In the genomic region with DNA sequence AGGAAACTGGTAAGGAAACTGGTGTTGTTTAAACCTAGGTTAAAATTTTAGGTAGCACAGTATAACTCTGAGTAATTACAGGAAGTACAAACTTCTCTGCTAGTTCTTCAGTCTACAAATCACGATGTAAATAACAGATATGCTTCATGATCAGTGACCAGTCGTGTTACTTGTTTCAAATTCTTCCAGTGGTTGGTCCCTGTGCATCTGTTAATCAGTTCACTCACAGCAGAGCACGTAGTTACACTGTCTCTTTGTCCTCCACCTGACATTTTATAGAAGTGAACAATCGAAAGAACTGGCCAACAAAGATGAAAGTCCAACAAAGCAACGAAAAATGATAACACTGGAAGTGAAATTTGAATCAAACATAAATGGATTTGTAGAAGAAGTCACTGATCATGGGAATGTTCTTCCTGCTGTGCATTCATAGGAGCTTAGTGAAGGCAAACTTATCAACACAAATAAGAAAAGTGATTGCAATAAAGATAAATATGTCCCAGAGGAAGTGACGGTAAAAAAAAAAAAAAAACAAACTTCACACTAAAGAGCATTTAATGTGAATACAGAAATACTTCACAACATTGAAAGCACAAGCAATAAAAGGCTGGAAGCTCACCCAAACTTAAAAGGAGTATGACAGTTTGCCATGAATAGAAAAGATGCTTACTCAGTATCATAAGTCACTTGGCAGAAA, we compare ENCODE assay signal across 1 cellular context.
A peak's percentile ranks its signal among the peaks of the same experiment; 100 is the strongest.
TF ChIP-seq lines count a peak whose summit lies in the region.

No MANE protein-coding gene starts in this region.

TF ChIP-seq in endothelial cell of umbilical vein, 7 proteins besides CTCF, POLR2A, EP300 and RAD21:
- TF ChIP-seq FOS (IDR thresholded peaks at IDR 0.05; ENCODE audit: borderline replicate concordance, insufficient read depth, low read length) = no peak
- TF ChIP-seq, protein P1, sequence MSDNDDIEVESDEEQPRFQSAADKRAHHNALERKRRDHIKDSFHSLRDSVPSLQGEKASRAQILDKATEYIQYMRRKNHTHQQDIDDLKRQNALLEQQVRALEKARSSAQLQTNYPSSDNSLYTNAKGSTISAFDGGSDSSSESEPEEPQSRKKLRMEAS (IDR thresholded peaks at IDR 0.05; ENCODE audit: insufficient read depth, insufficient read length) = no peak
- TF ChIP-seq GATA2 (IDR thresholded peaks at IDR 0.05; ENCODE audit: insufficient read depth, insufficient read length, low read depth, low read length) = peak; percentile 51
TF ChIP-seq in endothelial cell of umbilical vein: peak in this region for 1.
